Comparison of ENCODE assay signal across 8 cellular contexts in genomic region chr10:26861326-26861998, GRCh38. TPM values are rescaled to one million over a fixed set of nuclear protein-coding genes. Genes with fewer than 3 reads are reported as not detected.
DNase-seq lines count a peak whose midpoint lies in the region; ATAC-seq and TF ChIP-seq lines count a peak whose summit lies in the region.

No MANE protein-coding gene starts in this region.

- TF ChIP-seq CTCF in AG04450 (IDR thresholded peaks at IDR 0.05; ENCODE audit: low read depth, low read length): no peak; the same call in 1 of the 2 replicates
- peak; percentile 47 for TF ChIP-seq CTCF in MCF 10A (IDR thresholded peaks at IDR 0.05; ENCODE audit: unreplicated experiment)

- no TSS peak for BruUV-seq in MCF 10A (replicated peaks; lab: Mats Ljungman, UMichigan)

- H3K36me3 Mint-ChIP-seq in MCF 10A (ENCODE audit: insufficient read depth, unreplicated experiment): no peaks in the 10 kb centered on the region
- H3K36me3 Mint-ChIP-seq in naive thymus-derived CD4-positive, alpha-beta T cell: peaks cover 0 to 5% (median 0%) of the 10 kb centered on the region in 5 donors

- H3K27me3 ChIP-seq in AG04450 (ENCODE audit: control insufficient read depth, insufficient read depth, low read length): peaks cover 7% of the 10 kb centered on the region
- H3K27me3 ChIP-seq in naive thymus-derived CD4-positive, alpha-beta T cell (ENCODE audit: control insufficient read depth in 2 of 2, insufficient read depth in 2 of 2, low read length in 2 of 2): no peaks in the 10 kb centered on the region

- no peaks in the 10 kb centered on the region for H3K9me3 ChIP-seq in AG04450 (ENCODE audit: control insufficient read depth, insufficient read depth, low read length)
- H3K9me3 ChIP-seq in KOPT-K1 (ENCODE audit: insufficient read depth, low read length, poor library complexity, severe bottlenecking): no peaks in the 10 kb centered on the region
- H3K9me3 ChIP-seq in naive thymus-derived CD4-positive, alpha-beta T cell (ENCODE audit: control insufficient read depth in 2 of 3, low read length in 3 of 3): no peaks in the 10 kb centered on the region

- no peak for ATAC-seq in naive thymus-derived CD4-positive, alpha-beta T cell
- ATAC-seq in GM19328 (IDR thresholded peaks at IDR 0.05; ENCODE audit: unreplicated experiment) (no peak), GM18870 (IDR thresholded peaks at IDR 0.05; ENCODE audit: unreplicated experiment) (no peak)

- CTCF ChIA-PET in AG04450 (lab: Charles Lee): interaction anchor here (0.6 to 4.4 kb wide), 29 partner anchors 8 to 180 kb away, joined by 3 to 51 read pairs (median 4); no protein-coding TSS in a partner anchor
- CTCF ChIA-PET in MCF 10A (lab: Yijun Ruan, JAX): interaction anchor here (0.5 to 2.7 kb wide), 11 partner anchors 8 to 548 kb away, joined by 3 to 21 read pairs (median 4); no protein-coding TSS in a partner anchor
- CTCF ChIA-PET in naive thymus-derived CD4-positive, alpha-beta T cell (lab: Charles Lee): interaction anchor here (1.4 to 3.7 kb wide), 4 partner anchors 10 to 135 kb away, joined by 5 to 15 read pairs (median 9); no protein-coding TSS in a partner anchor

- peak overlapping the region; percentile 91 for H3K4me3 Mint-ChIP-seq in MCF 10A (ENCODE audit: unreplicated experiment)
- peak overlapping the region; percentile 34 to 100 (median 96) for H3K4me3 Mint-ChIP-seq in naive thymus-derived CD4-positive, alpha-beta T cell

- DNase-seq in AG04450 (ENCODE audit: low read depth, low spot score) (no peak), MCF 10A (ENCODE audit: unreplicated experiment) (no peak), occipital lobe (lab: John Stamatoyannopoulos, UW) (no peak), CD1c-positive myeloid dendritic cell (ENCODE audit: extremely low spot score) (no peak)
- no peak for DNase-seq in naive thymus-derived CD4-positive, alpha-beta T cell

- peaks cover 12% of the 10 kb centered on the region for H3K4me1 Mint-ChIP-seq in MCF 10A (ENCODE audit: insufficient read depth, unreplicated experiment)
- H3K4me1 Mint-ChIP-seq in naive thymus-derived CD4-positive, alpha-beta T cell: peaks cover 15 to 41% (median 31%) of the 10 kb centered on the region in 7 donors

- no peaks in the 10 kb centered on the region for H3K9me3 Mint-ChIP-seq in MCF 10A (ENCODE audit: unreplicated experiment)
- peaks cover 0 to 2% (median 0%) of the 10 kb centered on the region in 11 donors for H3K9me3 Mint-ChIP-seq in naive thymus-derived CD4-positive, alpha-beta T cell

- POLR2A ChIA-PET in AG04450 (lab: Yijun Ruan, JAX) (interaction anchor here (0.5 to 1.1 kb wide), 3 partner anchors 21 to 135 kb away, joined by 4 to 6 read pairs (median 5); no protein-coding TSS in a partner anchor), MCF 10A (lab: Yijun Ruan, JAX) (interaction anchor here (0.5 to 3.1 kb wide), 8 partner anchors 9 to 111 kb away, joined by 3 to 24 read pairs (median 8); no protein-coding TSS in a partner anchor)
- POLR2A ChIA-PET in naive thymus-derived CD4-positive, alpha-beta T cell (lab: Charles Lee): interaction anchor here (0.6 to 0.7 kb wide), 2 partner anchors 86 to 293 kb away, joined by 4 to 6 read pairs; partner anchors contain the start of gene MASTL

- H3K27ac Mint-ChIP-seq in MCF 10A (ENCODE audit: low read depth, unreplicated experiment): peak overlapping the region; percentile 95
- peak overlapping the region in 8 of 9 donors; percentile 51 to 100 (median 97) for H3K27ac Mint-ChIP-seq in naive thymus-derived CD4-positive, alpha-beta T cell

- no peaks in the 10 kb centered on the region for H3K27me3 Mint-ChIP-seq in MCF 10A (ENCODE audit: insufficient read depth, unreplicated experiment)
- peaks cover 0 to 30% (median 0%) of the 10 kb centered on the region in 5 donors for H3K27me3 Mint-ChIP-seq in naive thymus-derived CD4-positive, alpha-beta T cell

- H3K36me3 ChIP-seq in KOPT-K1 (ENCODE audit: insufficient read depth, low read length): no peaks in the 10 kb centered on the region
- peaks cover 0 to 4% (median 0%) of the 10 kb centered on the region in 3 experiments for H3K36me3 ChIP-seq in naive thymus-derived CD4-positive, alpha-beta T cell (ENCODE audit: control insufficient read depth in 2 of 3, insufficient read depth in 3 of 3, low read length in 3 of 3)

- intact Hi-C loops in MCF 10A (cut with micrococcal nuclease): loop anchor here (1.0 kb wide), 2 partner anchors 8 to 21 kb away; no protein-coding TSS in a partner anchor
- intact Hi-C loops in naive thymus-derived CD4-positive, alpha-beta T cell (cut with micrococcal nuclease): loop anchor here (1.0 to 5.0 kb wide), 19 partner anchors 21 to 1844 kb away; partner anchors contain the start of genes APBB1IP (in 2 of the 2), RAB18 (in 2 of the 2), YME1L1 (in 2 of the 2) and ANKRD26 (in 1 of the 2)

- no peak overlapping the region for H3K27ac ChIP-seq in AG04450 (ENCODE audit: low read depth, low read length)
- peak overlapping the region; percentile 18 for H3K27ac ChIP-seq in KOPT-K1 (ENCODE audit: low read depth, low read length, poor library complexity, severe bottlenecking)
- no peak overlapping the region for H3K27ac ChIP-seq in naive thymus-derived CD4-positive, alpha-beta T cell (ENCODE audit: low read depth, low read length)

- peak overlapping the region; percentile 23 for H3K4me3 ChIP-seq in AG04450 (ENCODE audit: low read depth, low read length)
- no peak overlapping the region for H3K4me3 ChIP-seq in naive thymus-derived CD4-positive, alpha-beta T cell (ENCODE audit: low read length)

- peaks cover 12 to 16% of the 10 kb centered on the region in 2 donors for H3K4me1 ChIP-seq in naive thymus-derived CD4-positive, alpha-beta T cell (ENCODE audit: control insufficient read depth in 2 of 2, insufficient read depth in 2 of 2, low read length in 2 of 2)

RNA-seq across cellular contexts. Expression of gene ABI1, which starts 0.7 kb away (rescaled TPM):
- 51.1 and 64.2 TPM in 2 replicates for polyA plus RNA-seq in AG04450 (2011; rRNA removed)
- 33.5 and 41.9 TPM in 2 replicates for polyA minus RNA-seq in AG04450 (2011; rRNA and poly(A)+ RNA removed)
- total RNA-seq in MCF 10A (2022): 43.0 and 53.0 TPM in 2 replicates
- total RNA-seq in naive thymus-derived CD4-positive, alpha-beta T cell: 10 to 100 TPM; 61.9 to 73.7 (median 65.4) TPM
- polyA plus RNA-seq in naive thymus-derived CD4-positive, alpha-beta T cell: 10 to 100 TPM; 66.0 to 71.0 TPM
- total RNA-seq in occipital lobe: 65.7 TPM
